26 cellular contexts compared by ENCODE assay signal in the genomic region with DNA sequence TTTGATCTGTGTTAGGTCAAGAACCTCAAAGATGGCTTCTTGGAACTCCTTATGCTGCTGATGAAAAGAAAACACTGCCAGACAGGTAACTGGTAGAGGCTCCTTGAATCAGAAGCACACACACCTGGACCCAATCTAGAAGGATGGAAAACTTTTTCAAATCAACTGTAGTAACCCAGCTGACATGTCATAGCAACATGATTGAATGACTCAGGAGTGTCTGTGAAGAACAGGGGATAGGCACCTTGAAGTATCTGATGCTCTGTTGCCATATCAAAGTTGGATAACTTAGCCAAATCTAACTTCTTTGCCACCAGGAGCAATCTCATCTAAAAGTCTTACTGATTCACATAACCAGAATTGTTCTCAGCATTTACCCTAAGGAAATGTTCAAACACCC.
"Had no signal": no experiment of that assay in that cellular context is flagged by ENCODE, and none has a peak within 500 bp of the region (broad histone marks: within the 10 kb centered on the region; RNA-seq: fewer than 3 reads in every experiment).

No MANE protein-coding gene starts in this region.

- H3K4me3 Mint-ChIP-seq: dendritic cell treated with granulocyte-macrophage colony-stimulating factor and Interleukin-4, amounts not matched to agents 40 ng/mL and 50 ng/mL, for 4 days; endodermal cell; naive thymus-derived CD8-positive, alpha-beta T cell; stimulated activated naive B cell treated with anti-CD40 and anti-IgM and Interleukin-4, amounts not matched to agents 10 μg/mL and 1 μg/mL and 100 μg/mL, for 72 hours had no signal

- H3K4me3 ChIP-seq: colonic mucosa, esophagus muscularis mucosa, lung, ovary, psoas muscle, skin epidermis, spleen, stomach, thyroid gland, vagina had no signal

- H3K9me3 ChIP-seq: colonic mucosa, esophagus muscularis mucosa, ovary, psoas muscle, spleen, stomach, thyroid gland, vagina had no signal

- H3K27ac ChIP-seq: colonic mucosa, esophagus muscularis mucosa, ovary, psoas muscle, skin epidermis, spleen, stomach, thyroid gland, vagina had no signal

- H3K27me3 ChIP-seq: colonic mucosa, esophagus muscularis mucosa, ovary, spleen, stomach, thyroid gland, vagina had no signal

- H3K27me3 Mint-ChIP-seq: naive thymus-derived CD8-positive, alpha-beta T cell; stimulated activated naive B cell treated with anti-CD40 and anti-IgM and Interleukin-4, amounts not matched to agents 10 μg/mL and 1 μg/mL and 100 μg/mL, for 72 hours had no signal

- FAIRE-seq: kidney had no signal

- H3K4me1 ChIP-seq: colonic mucosa, psoas muscle, spleen, stomach, thyroid gland had no signal

- H3K4me1 Mint-ChIP-seq: stimulated activated naive B cell treated with anti-CD40 and anti-IgM and Interleukin-4, amounts not matched to agents 10 μg/mL and 1 μg/mL and 100 μg/mL, for 72 hours had no signal

- H3K27ac Mint-ChIP-seq: dendritic cell treated with granulocyte-macrophage colony-stimulating factor and Interleukin-4, amounts not matched to agents 40 ng/mL and 50 ng/mL, for 4 days; endodermal cell; naive thymus-derived CD8-positive, alpha-beta T cell; stimulated activated naive B cell treated with anti-CD40 and anti-IgM and Interleukin-4, amounts not matched to agents 10 μg/mL and 1 μg/mL and 100 μg/mL, for 72 hours had no signal

- DNase-seq: colonic mucosa; effector CD8-positive, alpha-beta T cell; endodermal cell; foreskin melanocyte; hypothalamus; kidney; mesenchymal stem cell; midbrain; naive thymus-derived CD8-positive, alpha-beta T cell; occipital lobe; ovary; posterior cingulate gyrus; psoas muscle; right cardiac atrium; spleen; stimulated activated CD4-positive, alpha-beta T cell treated with anti-CD3 and anti-CD28 coated beads, Interleukin-4, amount 100 ng/mL, for 4 hours; stimulated activated naive B cell treated with anti-CD40 and anti-IgM and Interleukin-4, amounts not matched to agents 10 μg/mL and 1 μg/mL and 100 μg/mL, for 72 hours; stomach; thyroid gland; trophoblast cell had no signal

- H3K36me3 ChIP-seq: colonic mucosa, esophagus muscularis mucosa, ovary, spleen, thyroid gland, vagina had no signal

- H3K9me3 Mint-ChIP-seq: dendritic cell treated with granulocyte-macrophage colony-stimulating factor and Interleukin-4, amounts not matched to agents 40 ng/mL and 50 ng/mL, for 4 days; endodermal cell; naive thymus-derived CD8-positive, alpha-beta T cell had no signal

- ATAC-seq: left lobe of liver; naive thymus-derived CD8-positive, alpha-beta T cell; psoas muscle; right cardiac atrium; stimulated activated naive B cell treated with anti-CD40 and anti-IgM and Interleukin-4, amounts not matched to agents 10 μg/mL and 1 μg/mL and 100 μg/mL, for 72 hours had no signal
